ENCODE assay signal across 7 cellular contexts in genomic region chr5:143568105-143568504, GRCh38.
"Had no signal": no experiment of that assay in that cellular context is flagged by ENCODE, and none has a peak within 500 bp of the region (broad histone marks: within the 10 kb centered on the region; RNA-seq: fewer than 3 reads in every experiment).

No MANE protein-coding gene starts in this region.

- ATAC-seq: GM12878 had no signal

- FAIRE-seq: G401.6, GM12878, GM12891, GM18507, GM19239 had no signal

- H3K4me3 ChIP-seq: GM12878 had no signal

- DNase-seq: GDM1, GF-D8 had no signal
